ENCODE assay signal across 13 cellular contexts in the genomic region with DNA sequence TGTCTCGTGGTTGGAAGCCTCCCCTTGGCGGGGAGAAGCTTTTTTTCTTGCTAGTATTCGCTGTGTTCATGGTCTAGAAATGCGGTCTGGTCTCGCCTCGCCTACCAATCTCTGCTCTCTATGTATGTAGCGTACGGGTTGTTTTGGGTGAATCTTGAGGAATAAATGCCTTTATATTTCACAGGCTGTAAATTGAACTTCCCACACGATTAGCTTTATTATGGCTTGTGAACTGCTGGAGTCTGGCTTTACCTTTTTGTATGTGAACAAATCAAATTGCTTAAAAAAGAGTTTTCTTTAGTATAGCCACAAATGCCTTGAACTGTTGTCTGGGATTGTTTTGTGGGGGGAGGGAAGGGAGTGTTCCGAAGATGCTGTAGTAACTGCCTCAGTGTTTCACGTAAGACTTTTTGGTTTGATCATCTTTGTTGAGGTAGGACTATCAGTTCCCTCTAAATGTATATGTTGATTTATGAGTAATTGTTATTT. TPM values are rescaled to one million over a fixed set of nuclear protein-coding genes. Genes with fewer than 3 reads are reported as not detected.
DNase-seq lines count a peak whose midpoint lies in the region; ATAC-seq and FAIRE-seq lines count a peak whose summit lies in the region.
"Had no signal": no experiment of that assay in that cellular context is flagged by ENCODE, and none has a peak within 500 bp of the region (broad histone marks: within the 10 kb centered on the region; RNA-seq: fewer than 3 reads in every experiment).

No MANE protein-coding gene starts in this region.

- H3K36me3 Mint-ChIP-seq in activated CD8-positive, alpha-beta T cell treated with anti-CD3 and anti-CD28 coated beads, Interleukin-2, amount 10 ng/mL, durations not matched to agents 7 days and 5 days (ENCODE audit: low read depth), result peaks cover 3% of the 10 kb centered on the region
- H3K36me3 Mint-ChIP-seq in memory B cell, result no peaks in the 10 kb centered on the region

- CTCF ChIA-PET in activated CD8-positive, alpha-beta T cell treated with anti-CD3 and anti-CD28 coated beads, Interleukin-2, amount 10 ng/mL, durations not matched to agents 7 days and 5 days (lab: Charles Lee), result interaction anchor here (1.0 kb wide), 1 partner anchor 224 kb away, joined by 4 read pairs; no protein-coding TSS in a partner anchor

- H3K27ac Mint-ChIP-seq in activated CD8-positive, alpha-beta T cell treated with anti-CD3 and anti-CD28 coated beads, Interleukin-2, amount 10 ng/mL, durations not matched to agents 7 days and 5 days, result peak overlapping the region; percentile 65
- H3K27ac Mint-ChIP-seq in memory B cell, result no peak overlapping the region

- peak overlapping the region; percentile 48 for H3K4me3 Mint-ChIP-seq in activated CD8-positive, alpha-beta T cell treated with anti-CD3 and anti-CD28 coated beads, Interleukin-2, amount 10 ng/mL, durations not matched to agents 7 days and 5 days
- H3K4me3 Mint-ChIP-seq in memory B cell, result peak overlapping the region; percentile 69

- DNase-seq in NCI-H1694 treated with DMSO at 0.1 percent for 48 hours (lab: John Stamatoyannopoulos, UW), result peak; percentile 27
- no peak for DNase-seq in NCI-H1694 (lab: John Stamatoyannopoulos, UW)
- no peak for DNase-seq in GM19239 (ENCODE audit: insufficient read length, low spot score)
- DNase-seq in activated CD8-positive, alpha-beta T cell treated with anti-CD3 and anti-CD28 coated beads, Interleukin-2, amount 10 ng/mL, durations not matched to agents 7 days and 5 days, result no peak
- no peak for DNase-seq in memory B cell (ENCODE audit: low spot score in 2 of 2)
- no peak for DNase-seq in SKM-1 (lab: John Stamatoyannopoulos, UW; ENCODE audit: unreplicated experiment)
- DNase-seq: ACHN had no signal

- no peak for ATAC-seq in activated CD8-positive, alpha-beta T cell treated with anti-CD3 and anti-CD28 coated beads, Interleukin-2, amount 10 ng/mL, durations not matched to agents 7 days and 5 days
- ATAC-seq in memory B cell (ENCODE audit: low read depth) (no peak), HG03520 (IDR thresholded peaks at IDR 0.05; ENCODE audit: unreplicated experiment) (no peak), GM18520 (IDR thresholded peaks at IDR 0.05; ENCODE audit: unreplicated experiment) (no peak)
- ATAC-seq: K562, Right ventricle myocardium inferior had no signal

- POLR2A ChIA-PET in activated CD8-positive, alpha-beta T cell treated with anti-CD3 and anti-CD28 coated beads, Interleukin-2, amount 10 ng/mL, durations not matched to agents 7 days and 5 days (lab: Charles Lee), result no interaction called here

- H3K4me1 Mint-ChIP-seq in activated CD8-positive, alpha-beta T cell treated with anti-CD3 and anti-CD28 coated beads, Interleukin-2, amount 10 ng/mL, durations not matched to agents 7 days and 5 days (ENCODE audit: low read depth), result peaks cover 9% of the 10 kb centered on the region
- peaks cover 8% of the 10 kb centered on the region for H3K4me1 Mint-ChIP-seq in memory B cell

- no peaks in the 10 kb centered on the region for H3K9me3 Mint-ChIP-seq in activated CD8-positive, alpha-beta T cell treated with anti-CD3 and anti-CD28 coated beads, Interleukin-2, amount 10 ng/mL, durations not matched to agents 7 days and 5 days (ENCODE audit: insufficient read depth)
- no peaks in the 10 kb centered on the region for H3K9me3 Mint-ChIP-seq in memory B cell

- H3K27me3 Mint-ChIP-seq in activated CD8-positive, alpha-beta T cell treated with anti-CD3 and anti-CD28 coated beads, Interleukin-2, amount 10 ng/mL, durations not matched to agents 7 days and 5 days (ENCODE audit: low read depth), result peaks cover 69% of the 10 kb centered on the region
- peaks cover 26% of the 10 kb centered on the region for H3K27me3 Mint-ChIP-seq in memory B cell

- peak; percentile 28 for FAIRE-seq in GM19239 (lab: Jason Lieb, UNC)
- FAIRE-seq: islet of Langerhans, K562 had no signal

RNA-seq across cellular contexts. Expression of a gene that starts 2.2 kb away (rescaled TPM):
- not detected for total RNA-seq in activated CD8-positive, alpha-beta T cell treated with anti-CD3 and anti-CD28 coated beads, Interleukin-2, amount 10 ng/mL, durations not matched to agents 7 days and 5 days
- total RNA-seq: K562, right atrium auricular region, Right ventricle myocardium inferior had no signal
